In genomic region chr7:31882187-31882586, GRCh38 we compare ENCODE assay signal across 13 cellular contexts.
DNase-seq lines count a peak whose midpoint lies in the region; ATAC-seq and TF ChIP-seq lines count a peak whose summit lies in the region.
"Had no signal": no experiment of that assay in that cellular context is flagged by ENCODE, and none has a peak within 500 bp of the region (broad histone marks: within the 10 kb centered on the region; RNA-seq: fewer than 3 reads in every experiment).

No MANE protein-coding gene starts in this region.

- no peaks in the 10 kb centered on the region for H3K4me1 Mint-ChIP-seq in type B pancreatic cell (ENCODE audit: unreplicated experiment)

- DNase-seq in IMR-90 (no peak), cerebellar cortex (ENCODE audit: low spot score) (peak; percentile 85), iPS DF 19.7 (ENCODE audit: low read depth, low spot score) (peak; percentile 3), type B pancreatic cell (ENCODE audit: extremely low spot score, unreplicated experiment) (no peak), HK-2 (ENCODE audit: unreplicated experiment) (no peak), activated T-cell treated with anti-CD3 and anti-CD28 coated beads for 4 hours (no peak)
- DNase-seq: activated CD4-positive, alpha-beta T cell treated with anti-CD3 and anti-CD28 coated beads for 48 hours; GDM1; NCI-H2081 treated with DMSO at 0.1 percent for 48 hours; SHP77 treated with DMSO at 0.1 percent for 48 hours had no signal

- CTCF ChIA-PET in IMR-90 (lab: Yijun Ruan, JAX): no interaction called here

- no peak overlapping the region for H3K4me2 ChIP-seq in IMR-90 (ENCODE audit: low read depth, low read length)

- peak overlapping the region in 1 of 2 experiments; percentile 2; a peak in 1 of 4 replicates for H4K8ac ChIP-seq in IMR-90 (ENCODE audit: low read depth in 2 of 2, low read length in 2 of 2)

- H4K20me1 ChIP-seq in IMR-90 (ENCODE audit: insufficient read depth, low read length): no peaks in the 10 kb centered on the region

- H2AK9ac ChIP-seq in IMR-90 (replicated peaks; ENCODE audit: low read depth, low read length, poor library complexity): peak overlapping the region; percentile 34

- H3K9me1 ChIP-seq in IMR-90 (ENCODE audit: insufficient read depth, low read length): no peaks in the 10 kb centered on the region

- H3K4me3 ChIP-seq in IMR-90 (ENCODE audit: insufficient read depth, low read depth, low read length): no peak overlapping the region

- H2BK15ac ChIP-seq in IMR-90 (ENCODE audit: low read depth, low read length): no peak overlapping the region

- H2BK20ac ChIP-seq in IMR-90 (ENCODE audit: low read depth, low read length): peak overlapping the region; percentile 35; the same call in 1 of the 2 replicates

- H2AFZ ChIP-seq in IMR-90 (replicated peaks; ENCODE audit: low read length, poor library complexity): peak overlapping the region; percentile 60
- H2AFZ ChIP-seq: parathyroid adenoma had no signal

- TF ChIP-seq CTCF in IMR-90 (conservative IDR thresholded peaks at IDR 0.05; ENCODE audit: low read depth, low read length) (no peak), type B pancreatic cell (conservative IDR thresholded peaks at IDR 0.05) (peak; percentile 28)

- peaks cover 6% of the 10 kb centered on the region; the same call in 1 of the 2 replicates for H3K4me1 ChIP-seq in IMR-90 (ENCODE audit: control insufficient read depth, insufficient read depth, low read length)
- H3K4me1 ChIP-seq: parathyroid adenoma had no signal

- peak; percentile 53; the same call in 1 of the 2 replicates for ATAC-seq in IMR-90 (ENCODE audit: low read depth)
- no peak for ATAC-seq in HG03469 (IDR thresholded peaks at IDR 0.05; ENCODE audit: unreplicated experiment)
- ATAC-seq: activated naive CD4-positive, alpha-beta T cell treated with anti-CD3 and anti-CD28 coated beads, Interleukin-2, amount 50 U/mL, for 72 hours had no signal

- H3K27me3 Mint-ChIP-seq in type B pancreatic cell: peaks cover 2% of the 10 kb centered on the region

- intact Hi-C loops in IMR-90 (cut with micrococcal nuclease): no loop called here

- peaks cover 4% of the 10 kb centered on the region; the same call in 1 of the 2 replicates for H3K36me3 ChIP-seq in IMR-90 (ENCODE audit: control insufficient read depth, insufficient read depth, low read length)

- no peak overlapping the region; the same call in 1 of the 2 replicates for H3K9ac ChIP-seq in IMR-90 (ENCODE audit: low read depth, low read length)
- H3K9ac ChIP-seq: parathyroid adenoma had no signal

- H3K4me3 Mint-ChIP-seq in type B pancreatic cell: no peak overlapping the region

- no peak overlapping the region for H3K56ac ChIP-seq in IMR-90 (ENCODE audit: extremely low read depth, insufficient read depth, low read length)

- H3K23ac ChIP-seq in IMR-90 (ENCODE audit: low read depth, low read length): peak overlapping the region; percentile 26; the same call in 1 of the 2 replicates

- no TSS peak for BruUV-seq in IMR-90 (replicated peaks; lab: Mats Ljungman, UMichigan)

- TF ChIP-seq RAD21 in IMR-90 (IDR thresholded peaks at IDR 0.05; ENCODE audit: low read length): no peak

- H3K14ac ChIP-seq in IMR-90 (replicated peaks; ENCODE audit: low read depth, low read length): 0 out of 2 replicates have a peak overlapping the region, but pooled peaks have one; percentile 55

- H4K5ac ChIP-seq in IMR-90 (ENCODE audit: low read depth, low read length): no peak overlapping the region

- peak overlapping the region; percentile 36; the same call in 1 of the 2 replicates for H2AK5ac ChIP-seq in IMR-90 (ENCODE audit: low read depth, low read length)

- H3K18ac ChIP-seq in IMR-90 (ENCODE audit: low read depth, low read length): no peak overlapping the region; the same call in 1 of the 2 replicates

- H3K27ac ChIP-seq in IMR-90 (ENCODE audit: insufficient read depth, low read length): no peak overlapping the region
- H3K27ac ChIP-seq: parathyroid adenoma had no signal

- in situ Hi-C loops in IMR-90 (cut with MboI; ENCODE audit: low sequenced_read_pairs): no loop called here

- peaks cover 0 to 4% of the 10 kb centered on the region in 2 experiments; a peak in 2 of 4 replicates for H3K79me1 ChIP-seq in IMR-90 (ENCODE audit: low read depth in 1 of 2, low read length in 2 of 2)

- 0 out of 2 replicates have a peak overlapping the region, but pooled peaks have one; percentile 32 for H2BK120ac ChIP-seq in IMR-90 (ENCODE audit: low read depth, low read length)

- peaks cover 3% of the 10 kb centered on the region for H3K36me3 Mint-ChIP-seq in type B pancreatic cell

- TF ChIP-seq POLR2A in IMR-90 (IDR thresholded peaks at IDR 0.05; ENCODE audit: low read depth, low read length): no peak

- no peak overlapping the region for H3K27ac Mint-ChIP-seq in type B pancreatic cell
- H3K27ac Mint-ChIP-seq: activated naive CD4-positive, alpha-beta T cell treated with anti-CD3 and anti-CD28 coated beads, Interleukin-2, amount 50 U/mL, for 72 hours had no signal

- no CpG with 5 or more reads among the region's 4 CpGs for WGBS in IMR-90 (ENCODE audit: extremely low coverage in 2 of 2, insufficient read length in 1 of 2), 2 experiments

- POLR2A ChIA-PET in IMR-90 (lab: Charles Lee; ENCODE audit: unreplicated experiment): no interaction called here

- peaks cover 4% of the 10 kb centered on the region for H3K9me3 Mint-ChIP-seq in type B pancreatic cell

- H2BK5ac ChIP-seq in IMR-90 (ENCODE audit: low read depth, low read length, poor library complexity, severe bottlenecking): no peak overlapping the region

- H3K4ac ChIP-seq in IMR-90 (ENCODE audit: low read depth, low read length): no peak overlapping the region

- no peaks in the 10 kb centered on the region for H3K9me3 ChIP-seq in IMR-90 (ENCODE audit: control insufficient read depth, insufficient read depth, low read length)

- no peaks in the 10 kb centered on the region for H3K27me3 ChIP-seq in IMR-90 (ENCODE audit: control insufficient read depth, insufficient read depth, low read length)

- dilution Hi-C loops in IMR-90 (cut with HindIII; ENCODE audit: low sequenced_read_pairs, unreplicated experiment): no loop called here

- 0 out of 2 replicates have a peak overlapping the region, but pooled peaks have one; percentile 18 for H4K91ac ChIP-seq in IMR-90 (ENCODE audit: insufficient read depth, low read depth, low read length)

TF ChIP-seq in IMR-90, 13 proteins besides CTCF, POLR2A, EP300 and RAD21:
- TF ChIP-seq CEBPB (IDR thresholded peaks at IDR 0.05; ENCODE audit: low read depth, low read length): no peak
- no peak for TF ChIP-seq ELK1 (IDR thresholded peaks at IDR 0.05; ENCODE audit: borderline replicate concordance, low read depth, low read length)
- no peak for TF ChIP-seq BHLHE40 (IDR thresholded peaks at IDR 0.05; ENCODE audit: low read depth, low read length)
- TF ChIP-seq MAZ (IDR thresholded peaks at IDR 0.05; ENCODE audit: borderline replicate concordance, low read depth, low read length): no peak
- no peak for TF ChIP-seq RFX5 (IDR thresholded peaks at IDR 0.05; ENCODE audit: low read depth, low read length)
- no peak for TF ChIP-seq RCOR1 (IDR thresholded peaks at IDR 0.05; ENCODE audit: insufficient replicate concordance, low read length)
- no peak for TF ChIP-seq CHD1 (IDR thresholded peaks at IDR 0.05; ENCODE audit: low read depth, low read length)
- TF ChIP-seq MXI1 (IDR thresholded peaks at IDR 0.05; ENCODE audit: borderline replicate concordance, low read depth, low read length): no peak
- no peak for TF ChIP-seq SMC3 (IDR thresholded peaks at IDR 0.05; ENCODE audit: low read depth, low read length)
- TF ChIP-seq FOS (IDR thresholded peaks at IDR 0.05; ENCODE audit: low read depth, low read length): no peak
- TF ChIP-seq USF2 (IDR thresholded peaks at IDR 0.05; ENCODE audit: low read depth, low read length): no peak
- no peak for TF ChIP-seq NFE2L2 (IDR thresholded peaks at IDR 0.05; ENCODE audit: low read depth, low read length)
- no peak for TF ChIP-seq MAFK (IDR thresholded peaks at IDR 0.05; ENCODE audit: low read depth, low read length)

Comparison
In these comparisons a context has a peak if more than half of its experiments do, and no peak if none do; other contexts are left out.
1. DNase-seq: peak in cerebellar cortex (single experiment) and iPS DF 19.7 (single experiment); none in IMR-90 (single experiment), type B pancreatic cell (single experiment), HK-2 (single experiment) and activated T-cell treated with anti-CD3 and anti-CD28 coated beads for 4 hours (single experiment).